ENCODE assay signal across 1 cellular context in genomic region chr1:110902820-110903463, GRCh38.
A peak's percentile ranks its signal among the peaks of the same experiment; 100 is the strongest.
TF ChIP-seq lines count a peak whose summit lies in the region.

No MANE protein-coding gene starts in this region.

TF ChIP-seq in GM12878, 131 proteins besides CTCF, POLR2A, EP300 and RAD21 (continued from another document):
- TF ChIP-seq, protein P1, sequence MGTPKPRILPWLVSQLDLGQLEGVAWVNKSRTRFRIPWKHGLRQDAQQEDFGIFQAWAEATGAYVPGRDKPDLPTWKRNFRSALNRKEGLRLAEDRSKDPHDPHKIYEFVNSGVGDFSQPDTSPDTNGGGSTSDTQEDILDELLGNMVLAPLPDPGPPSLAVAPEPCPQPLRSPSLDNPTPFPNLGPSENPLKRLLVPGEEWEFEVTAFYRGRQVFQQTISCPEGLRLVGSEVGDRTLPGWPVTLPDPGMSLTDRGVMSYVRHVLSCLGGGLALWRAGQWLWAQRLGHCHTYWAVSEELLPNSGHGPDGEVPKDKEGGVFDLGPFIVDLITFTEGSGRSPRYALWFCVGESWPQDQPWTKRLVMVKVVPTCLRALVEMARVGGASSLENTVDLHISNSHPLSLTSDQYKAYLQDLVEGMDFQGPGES (IDR thresholded peaks at IDR 0.05) = no peak
- TF ChIP-seq SIN3A (IDR thresholded peaks at IDR 0.05; ENCODE audit: low read depth, low read length) (no peak), POLR2AphosphoS2 (IDR thresholded peaks at IDR 0.05; ENCODE audit: low read depth, low read length) (peak; percentile 76), ESRRA (IDR thresholded peaks at IDR 0.05; ENCODE audit: low read length) (no peak), MYB (IDR thresholded peaks at IDR 0.05; ENCODE audit: borderline replicate concordance, low read depth, low read length) (no peak), ATF3 (IDR thresholded peaks at IDR 0.05; ENCODE audit: borderline replicate concordance, extremely low read depth, low read depth, low read length) (no peak), SUZ12 (IDR thresholded peaks at IDR 0.05; ENCODE audit: unreplicated experiment) (no peak), TCF12 (IDR thresholded peaks at IDR 0.05; ENCODE audit: low read depth, low read length) (no peak), CREM (IDR thresholded peaks at IDR 0.05; ENCODE audit: low read depth) (no peak), DPF2 (IDR thresholded peaks at IDR 0.05) (no peak), YY1 (IDR thresholded peaks at IDR 0.05; ENCODE audit: low read depth, low read length) (no peak), CREB1 (IDR thresholded peaks at IDR 0.05; ENCODE audit: low read depth) (no peak), ZBTB40 (IDR thresholded peaks at IDR 0.05; ENCODE audit: borderline replicate concordance) (no peak), TAF1 (IDR thresholded peaks at IDR 0.05; ENCODE audit: borderline replicate concordance, low read depth, low read length) (no peak), SMAD5 (IDR thresholded peaks at IDR 0.05; ENCODE audit: low read depth) (0 out of 2 replicates have a peak, but pooled peaks have one; percentile 54), POLR2AphosphoS5 (IDR thresholded peaks at IDR 0.05; ENCODE audit: low read length) (peak; percentile 37; the same call in 1 of the 2 replicates), SIX5 (IDR thresholded peaks at IDR 0.05; ENCODE audit: low read depth, low read length, severe bottlenecking) (no peak), BCL11A (IDR thresholded peaks at IDR 0.05; ENCODE audit: low read depth, low read length) (no peak), BCL3 (IDR thresholded peaks at IDR 0.05; ENCODE audit: borderline replicate concordance, insufficient read depth, low read depth, low read length, poor library complexity, severe bottlenecking) (peak; percentile 26)
- TF ChIP-seq, protein P2, sequence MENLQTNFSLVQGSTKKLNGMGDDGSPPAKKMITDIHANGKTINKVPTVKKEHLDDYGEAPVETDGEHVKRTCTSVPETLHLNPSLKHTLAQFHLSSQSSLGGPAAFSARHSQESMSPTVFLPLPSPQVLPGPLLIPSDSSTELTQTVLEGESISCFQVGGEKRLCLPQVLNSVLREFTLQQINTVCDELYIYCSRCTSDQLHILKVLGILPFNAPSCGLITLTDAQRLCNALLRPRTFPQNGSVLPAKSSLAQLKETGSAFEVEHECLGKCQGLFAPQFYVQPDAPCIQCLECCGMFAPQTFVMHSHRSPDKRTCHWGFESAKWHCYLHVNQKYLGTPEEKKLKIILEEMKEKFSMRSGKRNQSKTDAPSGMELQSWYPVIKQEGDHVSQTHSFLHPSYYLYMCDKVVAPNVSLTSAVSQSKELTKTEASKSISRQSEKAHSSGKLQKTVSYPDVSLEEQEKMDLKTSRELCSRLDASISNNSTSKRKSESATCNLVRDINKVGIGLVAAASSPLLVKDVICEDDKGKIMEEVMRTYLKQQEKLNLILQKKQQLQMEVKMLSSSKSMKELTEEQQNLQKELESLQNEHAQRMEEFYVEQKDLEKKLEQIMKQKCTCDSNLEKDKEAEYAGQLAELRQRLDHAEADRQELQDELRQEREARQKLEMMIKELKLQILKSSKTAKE (IDR thresholded peaks at IDR 0.05; ENCODE audit: low read depth, poor library complexity, severe bottlenecking) = no peak
- TF ChIP-seq, protein P3, sequence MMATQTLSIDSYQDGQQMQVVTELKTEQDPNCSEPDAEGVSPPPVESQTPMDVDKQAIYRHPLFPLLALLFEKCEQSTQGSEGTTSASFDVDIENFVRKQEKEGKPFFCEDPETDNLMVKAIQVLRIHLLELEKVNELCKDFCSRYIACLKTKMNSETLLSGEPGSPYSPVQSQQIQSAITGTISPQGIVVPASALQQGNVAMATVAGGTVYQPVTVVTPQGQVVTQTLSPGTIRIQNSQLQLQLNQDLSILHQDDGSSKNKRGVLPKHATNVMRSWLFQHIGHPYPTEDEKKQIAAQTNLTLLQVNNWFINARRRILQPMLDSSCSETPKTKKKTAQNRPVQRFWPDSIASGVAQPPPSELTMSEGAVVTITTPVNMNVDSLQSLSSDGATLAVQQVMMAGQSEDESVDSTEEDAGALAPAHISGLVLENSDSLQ (IDR thresholded peaks at IDR 0.05) = no peak
- TF ChIP-seq, protein P4, sequence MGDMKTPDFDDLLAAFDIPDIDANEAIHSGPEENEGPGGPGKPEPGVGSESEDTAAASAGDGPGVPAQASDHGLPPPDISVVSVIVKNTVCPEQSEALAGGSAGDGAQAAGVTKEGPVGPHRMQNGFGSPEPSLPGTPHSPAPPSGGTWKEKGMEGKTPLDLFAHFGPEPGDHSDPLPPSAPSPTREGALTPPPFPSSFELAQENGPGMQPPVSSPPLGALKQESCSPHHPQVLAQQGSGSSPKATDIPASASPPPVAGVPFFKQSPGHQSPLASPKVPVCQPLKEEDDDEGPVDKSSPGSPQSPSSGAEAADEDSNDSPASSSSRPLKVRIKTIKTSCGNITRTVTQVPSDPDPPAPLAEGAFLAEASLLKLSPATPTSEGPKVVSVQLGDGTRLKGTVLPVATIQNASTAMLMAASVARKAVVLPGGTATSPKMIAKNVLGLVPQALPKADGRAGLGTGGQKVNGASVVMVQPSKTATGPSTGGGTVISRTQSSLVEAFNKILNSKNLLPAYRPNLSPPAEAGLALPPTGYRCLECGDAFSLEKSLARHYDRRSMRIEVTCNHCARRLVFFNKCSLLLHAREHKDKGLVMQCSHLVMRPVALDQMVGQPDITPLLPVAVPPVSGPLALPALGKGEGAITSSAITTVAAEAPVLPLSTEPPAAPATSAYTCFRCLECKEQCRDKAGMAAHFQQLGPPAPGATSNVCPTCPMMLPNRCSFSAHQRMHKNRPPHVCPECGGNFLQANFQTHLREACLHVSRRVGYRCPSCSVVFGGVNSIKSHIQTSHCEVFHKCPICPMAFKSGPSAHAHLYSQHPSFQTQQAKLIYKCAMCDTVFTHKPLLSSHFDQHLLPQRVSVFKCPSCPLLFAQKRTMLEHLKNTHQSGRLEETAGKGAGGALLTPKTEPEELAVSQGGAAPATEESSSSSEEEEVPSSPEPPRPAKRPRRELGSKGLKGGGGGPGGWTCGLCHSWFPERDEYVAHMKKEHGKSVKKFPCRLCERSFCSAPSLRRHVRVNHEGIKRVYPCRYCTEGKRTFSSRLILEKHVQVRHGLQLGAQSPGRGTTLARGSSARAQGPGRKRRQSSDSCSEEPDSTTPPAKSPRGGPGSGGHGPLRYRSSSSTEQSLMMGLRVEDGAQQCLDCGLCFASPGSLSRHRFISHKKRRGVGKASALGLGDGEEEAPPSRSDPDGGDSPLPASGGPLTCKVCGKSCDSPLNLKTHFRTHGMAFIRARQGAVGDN (IDR thresholded peaks at IDR 0.05) = no peak
